In genomic region chr2:207768168-207768890, GRCh38 we compare ENCODE assay signal across 1 cellular context.
A peak's percentile ranks its signal among the peaks of the same experiment; 100 is the strongest.
TF ChIP-seq lines count a peak whose summit lies in the region.

No MANE protein-coding gene starts in this region.

TF ChIP-seq in HepG2, 621 proteins besides CTCF, POLR2A, EP300 and RAD21 (continued from another document):
- no peak for TF ChIP-seq ZNF318 (CRISPR knock-in tag; IDR thresholded peaks at IDR 0.05)
- no peak for TF ChIP-seq CC2D1A (CRISPR knock-in tag; IDR thresholded peaks at IDR 0.05)
- peak; percentile 18; the same call in 1 of the 2 replicates for TF ChIP-seq ZNF790 (CRISPR knock-in tag; IDR thresholded peaks at IDR 0.05; ENCODE audit: borderline replicate concordance)
- no peak; the same call in 1 of the 2 replicates for TF ChIP-seq ZNF75D (CRISPR knock-in tag; IDR thresholded peaks at IDR 0.05; ENCODE audit: borderline replicate concordance)
- peak; percentile 74; the same call in 1 of the 2 replicates for TF ChIP-seq ATF5 (CRISPR knock-in tag; IDR thresholded peaks at IDR 0.05; ENCODE audit: low read depth)
- TF ChIP-seq IKZF1 (IDR thresholded peaks at IDR 0.05) = no peak
